ENCODE assay signal across 8 cellular contexts in genomic region chr16:84548971-84549844, GRCh38. TPM values are rescaled to one million over a fixed set of nuclear protein-coding genes. Genes with fewer than 3 reads are reported as not detected.
A peak's percentile ranks its signal among the peaks of the same experiment; 100 is the strongest.
DNase-seq lines count a peak whose midpoint lies in the region; ATAC-seq and TF ChIP-seq lines count a peak whose summit lies in the region.

No MANE protein-coding gene starts in this region.

- H3K4me1 ChIP-seq in Loucy (ENCODE audit: insufficient read depth, low read length, poor library complexity, severe bottlenecking) (peaks cover 19% of the 10 kb centered on the region), fibroblast of lung (ENCODE audit: control insufficient read depth, extremely low read depth, insufficient read depth, low read length) (no peaks in the 10 kb centered on the region), HAP-1 (no peaks in the 10 kb centered on the region)

- in situ Hi-C loops in HAP-1 (cut with MboI; ENCODE audit: low sequenced_read_pairs) = no loop called here

- H3K9ac ChIP-seq in Loucy (ENCODE audit: low read depth, low read length, poor library complexity, severe bottlenecking) = peak overlapping the region; percentile 58
- H3K9ac ChIP-seq in fibroblast of lung (ENCODE audit: insufficient read depth, low read length) = no peak overlapping the region

- no peaks in the 10 kb centered on the region for H3K36me3 ChIP-seq in Loucy (ENCODE audit: insufficient read depth, low read length)
- no peaks in the 10 kb centered on the region for H3K36me3 ChIP-seq in fibroblast of lung (ENCODE audit: control insufficient read depth, insufficient read depth, low read length)
- no peaks in the 10 kb centered on the region for H3K36me3 ChIP-seq in HAP-1 (replicated peaks)

- H3K27me3 ChIP-seq in Loucy (ENCODE audit: insufficient read depth, low read length, poor library complexity, severe bottlenecking) = no peaks in the 10 kb centered on the region
- H3K27me3 ChIP-seq in fibroblast of lung (ENCODE audit: control insufficient read depth, insufficient read depth, low read length) = no peaks in the 10 kb centered on the region
- H3K27me3 ChIP-seq in HAP-1 (ENCODE audit: low read depth) = no peaks in the 10 kb centered on the region

- H3K9me2 ChIP-seq in Loucy (replicated peaks; ENCODE audit: low read depth, low read length) = no peaks in the 10 kb centered on the region

- H3K79me2 ChIP-seq in Loucy (ENCODE audit: insufficient read depth, low read length) (peaks cover 11% of the 10 kb centered on the region; the same call in 1 of the 2 replicates), fibroblast of lung (ENCODE audit: control insufficient read depth, insufficient read depth, low read length) (no peaks in the 10 kb centered on the region)

- no peaks in the 10 kb centered on the region for H3F3A ChIP-seq in Loucy (ENCODE audit: low read depth)

- TF ChIP-seq CTCF in Loucy (conservative IDR thresholded peaks at IDR 0.05; ENCODE audit: low read length) (no peak), fibroblast of lung (conservative IDR thresholded peaks at IDR 0.05 in 1 of 2, IDR thresholded peaks at IDR 0.05 in 1 of 2; ENCODE audit: low read depth in 1 of 2, low read length in 2 of 2) (no peak)

- ATAC-seq in HG03108 (IDR thresholded peaks at IDR 0.05; ENCODE audit: unreplicated experiment) (no peak), HG02884 (IDR thresholded peaks at IDR 0.05; ENCODE audit: unreplicated experiment) (no peak)

- H3K4me3 ChIP-seq in Loucy (ENCODE audit: low read length, poor library complexity, severe bottlenecking) (peak overlapping the region; percentile 63), fibroblast of lung (replicated peaks in 1 of 4; ENCODE audit: control extremely low read depth in 1 of 4, insufficient read depth in 1 of 4, low read depth in 3 of 4, low read length in 4 of 4) (no peak overlapping the region), HAP-1 (no peak overlapping the region)

- peak overlapping the region; percentile 57 for H3K4me2 ChIP-seq in Loucy (ENCODE audit: low read depth, low read length, poor library complexity, severe bottlenecking)
- H3K4me2 ChIP-seq in fibroblast of lung (ENCODE audit: extremely low read depth, insufficient read depth, low read length) = no peak overlapping the region

- H3K9me3 ChIP-seq in Loucy (ENCODE audit: insufficient read depth, low read depth, low read length) (no peaks in the 10 kb centered on the region), fibroblast of lung (ENCODE audit: control insufficient read depth, insufficient read depth, low read depth, low read length) (no peaks in the 10 kb centered on the region), HAP-1 (no peaks in the 10 kb centered on the region)

- H2AFZ ChIP-seq in Loucy (ENCODE audit: low read length) = peak overlapping the region; percentile 65
- H2AFZ ChIP-seq in fibroblast of lung (ENCODE audit: low read length) = peak overlapping the region; percentile 63

- H4K20me1 ChIP-seq in Loucy (ENCODE audit: insufficient read depth, low read length, poor library complexity, severe bottlenecking) (no peaks in the 10 kb centered on the region), fibroblast of lung (ENCODE audit: control insufficient read depth, extremely low read depth, insufficient read depth, low read length) (no peaks in the 10 kb centered on the region)

- DNase-seq in activated CD8-positive, alpha-beta memory T cell treated with anti-CD3 and anti-CD28 coated beads for 24 hours = peak; percentile 87
- DNase-seq in fibroblast of lung (ENCODE audit: low read depth in 2 of 2) (peak in 1 of 2 donors; percentile 34), CD1c-positive myeloid dendritic cell (ENCODE audit: extremely low spot score) (no peak), HAP-1 (ENCODE audit: low spot score in 2 of 2) (no peak)
- peak; percentile 50 to 63 for DNase-seq in stimulated activated CD4-positive, alpha-beta T cell treated with anti-CD3 and anti-CD28 coated beads, Interleukin-2, amount 100 ng/mL, for 24 hours

- no peak overlapping the region for H3K27ac ChIP-seq in fibroblast of lung (ENCODE audit: insufficient read depth, low read length)

RNA-seq across cellular contexts. Expression of gene MEAK7, which starts 44.7 kb away (rescaled TPM):
- 16.9 and 17.3 TPM in 2 replicates for total RNA-seq in fibroblast of lung
- 19.6 and 23.4 TPM in 2 replicates for polyA plus RNA-seq in fibroblast of lung
- 23.0 and 23.9 TPM in 2 replicates for polyA plus RNA-seq in fibroblast of lung (2012)
- 23.6 and 30.7 TPM in 2 replicates for polyA minus RNA-seq in fibroblast of lung (ENCODE audit: low replicate concordance)

Comparison
In these comparisons a context has a peak if more than half of its experiments do, and no peak if none do; other contexts are left out.
1. DNase-seq: peak in activated CD8-positive, alpha-beta memory T cell treated with anti-CD3 and anti-CD28 coated beads for 24 hours (single experiment) and stimulated activated CD4-positive, alpha-beta T cell treated with anti-CD3 and anti-CD28 coated beads, Interleukin-2, amount 100 ng/mL, for 24 hours (2 of 2); none in CD1c-positive myeloid dendritic cell (single experiment) and HAP-1 (0 of 2).